18 cellular contexts compared by ENCODE assay signal in genomic region chr11:8730697-8731020, GRCh38. TPM values are rescaled to one million over a fixed set of nuclear protein-coding genes. Genes with fewer than 3 reads are reported as not detected.
DNase-seq lines count a peak whose midpoint lies in the region; ATAC-seq, FAIRE-seq and TF ChIP-seq lines count a peak whose summit lies in the region.
"Had no signal": no experiment of that assay in that cellular context is flagged by ENCODE, and none has a peak within 500 bp of the region (broad histone marks: within the 10 kb centered on the region; RNA-seq: fewer than 3 reads in every experiment).

No MANE protein-coding gene starts in this region.

- 0 out of 2 replicates have a peak overlapping the region, but pooled peaks have one; percentile 39 for H4K8ac ChIP-seq in H1 (ENCODE audit: extremely low read depth, insufficient read depth, low read length)

- H3K27ac Mint-ChIP-seq in MCF 10A (ENCODE audit: low read depth, unreplicated experiment): no peak overlapping the region
- H3K27ac Mint-ChIP-seq: CD4-positive, CD25-positive, alpha-beta regulatory T cell had no signal

- no peak overlapping the region for H4K91ac ChIP-seq in H1 (replicated peaks; ENCODE audit: insufficient read length, low read length)

- H3K4me1 Mint-ChIP-seq in MCF 10A (ENCODE audit: insufficient read depth, unreplicated experiment): peaks cover 22% of the 10 kb centered on the region
- H3K4me1 Mint-ChIP-seq: CD4-positive, CD25-positive, alpha-beta regulatory T cell had no signal

- no peak overlapping the region for H2AK5ac ChIP-seq in H1 (ENCODE audit: low read depth, low read length)

- H3K4me3 Mint-ChIP-seq in MCF 10A (ENCODE audit: unreplicated experiment): no peak overlapping the region
- H3K4me3 Mint-ChIP-seq: CD4-positive, CD25-positive, alpha-beta regulatory T cell; H9 had no signal

- POLR2A ChIA-PET in MCF 10A (lab: Yijun Ruan, JAX): no interaction called here
- POLR2A ChIA-PET in H1 (lab: Charles Lee; ENCODE audit: partially characterized antibody): interaction anchor here (1.1 to 2.0 kb wide), 3 partner anchors 8 to 47 kb away, joined by 3 to 5 read pairs (median 3); no protein-coding TSS in a partner anchor

- H3K4me1 ChIP-seq in breast epithelium (peaks cover 8 to 13% of the 10 kb centered on the region in 2 donors), H1 (replicated peaks in 1 of 4; ENCODE audit: control insufficient read depth in 3 of 4, insufficient read depth in 4 of 4, low read length in 3 of 4) (peaks cover 0 to 4% (median 2%) of the 10 kb centered on the region in 4 experiments; a peak in 1 of 7 replicates), tibial artery (peaks cover 5 to 74% (median 67%) of the 10 kb centered on the region in 4 donors), upper lobe of right lung (peaks cover 34% of the 10 kb centered on the region)

- DNase-seq in breast epithelium (ENCODE audit: low spot score in 2 of 2) (no peak), MCF 10A (ENCODE audit: unreplicated experiment) (no peak), H1 (ENCODE audit: low read depth in 1 of 2, low spot score in 2 of 2) (no peak), posterior vena cava (ENCODE audit: low spot score) (peak; percentile 73), tibial artery (no peak), upper lobe of right lung (no peak)
- no peak for DNase-seq in stimulated activated CD4-positive, alpha-beta T cell treated with anti-CD3 and anti-CD28 coated beads, Interleukin-12 subunit alpha, Interleukin-12 subunit beta, amount 100 ng/mL, for 4 hours
- DNase-seq: AML-193; CD4-positive, CD25-positive, alpha-beta regulatory T cell; DMS153; GDM1; NCI-H1417 treated with DMSO at 0.1 percent for 48 hours; NCI-H1930; NCI-H69 had no signal

- peaks cover 20% of the 10 kb centered on the region for H3K36me3 Mint-ChIP-seq in MCF 10A (ENCODE audit: insufficient read depth, unreplicated experiment)
- H3K36me3 Mint-ChIP-seq: CD4-positive, CD25-positive, alpha-beta regulatory T cell had no signal

- no peak for TF ChIP-seq RAD21 in H1 (IDR thresholded peaks at IDR 0.05 in 1 of 2, conservative IDR thresholded peaks at IDR 0.05 in 1 of 2; ENCODE audit: low read depth in 2 of 2, low read length in 2 of 2)

- H2BK12ac ChIP-seq in H1 (ENCODE audit: low read depth, low read length): no peak overlapping the region

- ATAC-seq in upper lobe of right lung: no peak
- no peak for ATAC-seq in HG03175 (IDR thresholded peaks at IDR 0.05; ENCODE audit: unreplicated experiment)
- ATAC-seq: Panc1 had no signal

- H3K23ac ChIP-seq in H1 (ENCODE audit: insufficient read length): no peak overlapping the region

- H3K79me1 ChIP-seq in H1 (ENCODE audit: low read depth, low read length): no peaks in the 10 kb centered on the region; the same call in 1 of the 2 replicates

- H2BK120ac ChIP-seq in H1 (replicated peaks; ENCODE audit: low read depth, low read length): no peak overlapping the region

- no peak for TF ChIP-seq POLR2A in breast epithelium (IDR thresholded peaks at IDR 0.05)
- no peak for TF ChIP-seq POLR2A in H1 (IDR thresholded peaks at IDR 0.05; ENCODE audit: control extremely low read depth in 1 of 2, low read depth in 2 of 2, low read length in 2 of 2)

- H3K18ac ChIP-seq in H1 (ENCODE audit: extremely low read depth, low read length): no peak overlapping the region

- no peak overlapping the region for H2AFZ ChIP-seq in H1 (ENCODE audit: low read length)

- intact Hi-C loops in breast epithelium (cut with DNase I; ENCODE audit: low total_unique reads): no loop called here
- intact Hi-C loops in MCF 10A (cut with micrococcal nuclease): no loop called here
- intact Hi-C loops in posterior vena cava (cut with DNase I): no loop called here
- intact Hi-C loops in tibial artery (cut with DNase I; ENCODE audit: low total_unique reads): no loop called here
- intact Hi-C loops in upper lobe of right lung (cut with DNase I): no loop called here

- H2BK5ac ChIP-seq in H1 (ENCODE audit: low read depth, low read length): no peak overlapping the region

- 94% methylated on average over 23 of the region's 23 CpGs; no CpG with 5 or more reads in 1 of the 2 experiments for WGBS in H1 (ENCODE audit: extremely low coverage in 1 of 2, insufficient coverage in 1 of 2, insufficient read length in 1 of 2, insufficient replicate concordance in 2 of 2, low coverage in 1 of 2, low lambda C conversion rate in 2 of 2, missing lambda C conversion rate in 1 of 2), 2 experiments

- H3K4ac ChIP-seq in H1 (replicated peaks; ENCODE audit: insufficient read length, low read depth, low read length): no peak overlapping the region

- no peak overlapping the region for H3K4me2 ChIP-seq in H1 (ENCODE audit: insufficient read depth in 1 of 2, low read depth in 2 of 2, low read length in 2 of 2)

- BruUV-seq in MCF 10A (replicated peaks; lab: Mats Ljungman, UMichigan): no TSS peak

- no peaks in the 10 kb centered on the region for H4K20me1 ChIP-seq in H1 (replicated peaks in 1 of 2; ENCODE audit: control insufficient read depth in 1 of 2, insufficient read depth in 2 of 2, low read length in 2 of 2)

- H3K27me3 ChIP-seq in breast epithelium (no peaks in the 10 kb centered on the region), H1 (replicated peaks in 1 of 4; ENCODE audit: control insufficient read depth in 3 of 4, extremely low read depth in 1 of 4, insufficient read depth in 3 of 4, low read length in 3 of 4) (no peaks in the 10 kb centered on the region), tibial artery (no peaks in the 10 kb centered on the region), upper lobe of right lung (no peaks in the 10 kb centered on the region)

- no peak overlapping the region for H2BK20ac ChIP-seq in H1 (ENCODE audit: low read length)

- TF ChIP-seq EP300 in H1 (IDR thresholded peaks at IDR 0.05; ENCODE audit: borderline replicate concordance in 1 of 2, low read depth in 2 of 2, low read length in 2 of 2): no peak

- H3K27ac ChIP-seq in breast epithelium (peak overlapping the region; percentile 78 to 87), H1 (ENCODE audit: low read depth, low read length) (no peak overlapping the region), tibial artery (peak overlapping the region; percentile 66 to 75), upper lobe of right lung (no peak overlapping the region)
- H3K27ac ChIP-seq: 22Rv1 had no signal

- no peak for FAIRE-seq in H1 (lab: Jason Lieb, UNC)

- H3K36me3 ChIP-seq in breast epithelium (no peaks in the 10 kb centered on the region), H1 (ENCODE audit: control insufficient read depth in 2 of 4, insufficient read depth in 4 of 4, low read length in 3 of 4) (no peaks in the 10 kb centered on the region), tibial artery (peaks cover 5 to 20% (median 15%) of the 10 kb centered on the region in 3 donors), upper lobe of right lung (peaks cover 4% of the 10 kb centered on the region)

- no peaks in the 10 kb centered on the region for H3K27me3 Mint-ChIP-seq in MCF 10A (ENCODE audit: insufficient read depth, unreplicated experiment)
- H3K27me3 Mint-ChIP-seq: CD4-positive, CD25-positive, alpha-beta regulatory T cell had no signal

- CTCF ChIA-PET in MCF 10A (lab: Yijun Ruan, JAX): interaction anchor here (0.7 kb wide), 1 partner anchor 80 kb away, joined by 3 read pairs; a partner anchor contains a TSS
- CTCF ChIA-PET in H1 (lab: Charles Lee; ENCODE audit: partially characterized antibody): interaction anchor here (0.9 to 3.0 kb wide), 17 partner anchors 10 to 74 kb away, joined by 3 to 12 read pairs (median 4); no protein-coding TSS in a partner anchor

- H3K56ac ChIP-seq in H1 (replicated peaks; ENCODE audit: insufficient read length, low read depth, low read length): no peak overlapping the region

- H2BK15ac ChIP-seq in H1 (ENCODE audit: low read length): no peak overlapping the region

- no peak for TF ChIP-seq CTCF in breast epithelium (IDR thresholded peaks at IDR 0.05)
- no peak for TF ChIP-seq CTCF in MCF 10A (IDR thresholded peaks at IDR 0.05; ENCODE audit: unreplicated experiment)
- no peak for TF ChIP-seq CTCF in H1 (IDR thresholded peaks at IDR 0.05; ENCODE audit: control extremely low read depth in 1 of 3, insufficient read depth in 1 of 3, low read depth in 1 of 3, low read length in 3 of 3)
- TF ChIP-seq CTCF in tibial artery (IDR thresholded peaks at IDR 0.05): no peak
- no peak for TF ChIP-seq CTCF in upper lobe of right lung (IDR thresholded peaks at IDR 0.05)

- H3K9ac ChIP-seq in H1 (replicated peaks in 1 of 4; ENCODE audit: extremely low read depth in 1 of 4, low read depth in 3 of 4, low read length in 3 of 4): no peak overlapping the region

- H3K9me3 Mint-ChIP-seq in MCF 10A (ENCODE audit: unreplicated experiment): no peaks in the 10 kb centered on the region
- H3K9me3 Mint-ChIP-seq: CD4-positive, CD25-positive, alpha-beta regulatory T cell; H9 had no signal

- H4K5ac ChIP-seq in H1 (ENCODE audit: insufficient read length, low read depth, low read length): no peak overlapping the region

- H3K23me2 ChIP-seq in H1 (ENCODE audit: low read depth, low read length): no peaks in the 10 kb centered on the region

- H3K14ac ChIP-seq in H1 (ENCODE audit: insufficient read length): no peak overlapping the region

- no peaks in the 10 kb centered on the region for H3K79me2 ChIP-seq in H1 (ENCODE audit: control insufficient read depth in 1 of 2, insufficient read depth in 2 of 2, low read length in 2 of 2)

- H3K9me3 ChIP-seq in breast epithelium (no peaks in the 10 kb centered on the region), H1 (ENCODE audit: insufficient read depth in 2 of 2, low read depth in 1 of 2, low read length in 1 of 2) (no peaks in the 10 kb centered on the region), tibial artery (no peaks in the 10 kb centered on the region), upper lobe of right lung (no peaks in the 10 kb centered on the region)

- H3K4me3 ChIP-seq in breast epithelium (no peak overlapping the region), H1 (ENCODE audit: extremely low read depth in 1 of 4, insufficient read depth in 2 of 4, low read depth in 3 of 4, low read length in 4 of 4) (no peak overlapping the region), tibial artery (no peak overlapping the region), upper lobe of right lung (no peak overlapping the region)

RNA-seq across cellular contexts. Expression of gene RPL27A, which starts 48.1 kb away (rescaled TPM):
- total RNA-seq in breast epithelium (1,000 to 10,000 TPM in 2 of 3 donors, 100 to 1,000 TPM in 1; 907 to 1,119 (median 1,000) TPM), MCF 10A (2022) (1,377 TPM in 2 replicates), posterior vena cava (100 to 1,000 TPM; 610 to 698 TPM), upper lobe of right lung (835 TPM)
- total RNA-seq in H1 (2021; fragmentation: NEBNext Ultra II Directional; extraction: Animal tissue kit (Norgen Biotek cat#: 25700)): 1,756 and 1,761 TPM in 2 replicates
- polyA plus RNA-seq in H1 (2011; rRNA removed): 1,777 and 1,837 TPM in 2 replicates
- 2,449 TPM for polyA plus RNA-seq in H1 (2011; cell fraction: cytosol; rRNA removed)
- polyA plus RNA-seq in H1 (2011; cell fraction: nucleus; rRNA removed): 879 TPM
- polyA plus RNA-seq in H1 (2012, experiment 1 of 2): 2,701 to 2,826 TPM (median 2,726 TPM) in 4 replicates
- 37,839 TPM for polyA plus RNA-seq in H1 (2012, experiment 2 of 2)
- polyA plus RNA-seq in H1 (2013, experiment 1 of 2): 2,237 TPM
- 2,283 TPM for polyA plus RNA-seq in H1 (2013, experiment 2 of 2)
- polyA minus RNA-seq in H1 (2011; rRNA and poly(A)+ RNA removed): 410 and 445 TPM in 2 replicates
- polyA minus RNA-seq in H1 (2011; cell fraction: cytosol; rRNA and poly(A)+ RNA removed): 498 TPM
- 541 TPM for polyA minus RNA-seq in H1 (2011; cell fraction: nucleus; rRNA and poly(A)+ RNA removed)

RNA-seq across cellular contexts. Expression of gene TRIM66, which starts 48.2 kb away (rescaled TPM):
- total RNA-seq in breast epithelium (10 to 100 TPM in 2 of 3 donors, 1 to 10 TPM in 1; 6.6 to 12.7 (median 11.5) TPM), MCF 10A (2022) (27.3 and 27.4 TPM in 2 replicates), posterior vena cava (10 to 100 TPM in 1 of 2 donors, 1 to 10 TPM in 1; 5.9 to 13.4 TPM), upper lobe of right lung (15.0 TPM)
- 3.0 and 3.1 TPM in 2 replicates for total RNA-seq in H1 (2021; fragmentation: NEBNext Ultra II Directional; extraction: Animal tissue kit (Norgen Biotek cat#: 25700))
- polyA plus RNA-seq in H1 (2011; rRNA removed): 3.5 and 4.4 TPM in 2 replicates
- 4.7 TPM for polyA plus RNA-seq in H1 (2011; cell fraction: cytosol; rRNA removed)
- polyA plus RNA-seq in H1 (2011; cell fraction: nucleus; rRNA removed): 17.7 TPM
- 3.2 to 4.1 TPM (median 3.7 TPM) in 4 replicates for polyA plus RNA-seq in H1 (2012, experiment 1 of 2)
- 0.46 TPM for polyA plus RNA-seq in H1 (2012, experiment 2 of 2)
- 2.2 TPM for polyA plus RNA-seq in H1 (2013, experiment 1 of 2)
- polyA plus RNA-seq in H1 (2013, experiment 2 of 2): 1.5 TPM
- polyA minus RNA-seq in H1 (2011; rRNA and poly(A)+ RNA removed): 7.1 and 16.9 TPM in 2 replicates
- polyA minus RNA-seq in H1 (2011; cell fraction: cytosol; rRNA and poly(A)+ RNA removed): 2.7 TPM
- 13.4 TPM for polyA minus RNA-seq in H1 (2011; cell fraction: nucleus; rRNA and poly(A)+ RNA removed)

Comparison
In these comparisons a context has a peak if more than half of its experiments do, and no peak if none do; other contexts are left out.
1. H3K27ac ChIP-seq: peak in breast epithelium (2 of 2) and tibial artery (2 of 2); none in H1 (single experiment) and upper lobe of right lung (single experiment).